ENCODE assay signal across 39 cellular contexts in genomic region chr10:131495224-131495623, GRCh38.
"Had no signal": no experiment of that assay in that cellular context is flagged by ENCODE, and none has a peak within 500 bp of the region (broad histone marks: within the 10 kb centered on the region; RNA-seq: fewer than 3 reads in every experiment).

No MANE protein-coding gene starts in this region.

- H3K27me3 ChIP-seq: adrenal gland, ascending aorta, body of pancreas, brain microvascular endothelial cell, cardiac muscle cell had no signal

- H3K4me1 ChIP-seq: adrenal gland, ascending aorta, body of pancreas, breast epithelium had no signal

- H3K27ac ChIP-seq: adrenal gland, ascending aorta, body of pancreas, brain microvascular endothelial cell, breast epithelium, cardiac muscle cell had no signal

- H3K27ac Mint-ChIP-seq: activated naive CD4-positive, alpha-beta T cell treated with anti-CD3 and anti-CD28 coated beads for 36 hours; activated naive CD4-positive, alpha-beta T cell treated with anti-CD3 and anti-CD28 coated beads, Interleukin-2, amount 10 ng/mL, durations not matched to agents 7 days and 5 days; activated naive CD4-positive, alpha-beta T cell treated with anti-CD3 and anti-CD28 coated beads, Interleukin-2, amount 50 U/mL, for 24 hours; activated naive CD4-positive, alpha-beta T cell treated with anti-CD3 and anti-CD28 coated beads, Interleukin-2, amount 50 U/mL, for 72 hours; activated naive CD8-positive, alpha-beta T cell; activated naive CD8-positive, alpha-beta T cell treated with anti-CD3 and anti-CD28 coated beads for 36 hours; activated naive CD8-positive, alpha-beta T cell treated with anti-CD3 and anti-CD28 coated beads, Interleukin-2, amount 10 ng/mL, durations not matched to agents 7 days and 5 days; activated naive CD8-positive, alpha-beta T cell treated with anti-CD3 and anti-CD28 coated beads, Interleukin-2, amount 50 U/mL, for 24 hours; activated T-cell treated with anti-CD3 and anti-CD28 coated beads, Interleukin-2, amount 50 U/mL, for 24 hours; activated T-cell treated with anti-CD3 and anti-CD28 coated beads, Interleukin-2, amount 50 U/mL, for 72 hours; activated T-helper 1 cell treated with anti-CD3 and anti-CD28 coated beads, Interleukin-12 subunit alpha, Interleukin-12 subunit beta, Interleukin-2, Interleukin-4 antibody, amounts not matched to agents 30 ng/mL and 10 ng/mL and 1 ng/mL, durations not matched to agents 14 hours and 24 hours and 36 hours; activated T-helper 17 cell treated with anti-CD3 and anti-CD28 coated beads, Interleukin-2, amount 50 U/mL, for 72 hours; activated T-helper 2 cell treated with anti-CD3 and anti-CD28 coated beads, Interferon-gamma antibody, Interleukin-2, Interleukin-4, amounts not matched to agents 10 μg/mL and 5 μg/mL and 100 μg/mL, durations not matched to agents 14 hours and 24 hours and 36 hours; brain had no signal

- H3K27me3 Mint-ChIP-seq: activated naive CD4-positive, alpha-beta T cell treated with anti-CD3 and anti-CD28 coated beads, Interleukin-2, amount 10 ng/mL, durations not matched to agents 7 days and 5 days; activated naive CD4-positive, alpha-beta T cell treated with anti-CD3 and anti-CD28 coated beads, Interleukin-2, amount 50 U/mL, for 24 hours; activated naive CD8-positive, alpha-beta T cell treated with anti-CD3 and anti-CD28 coated beads for 36 hours; activated naive CD8-positive, alpha-beta T cell treated with anti-CD3 and anti-CD28 coated beads, Interleukin-2, amount 10 ng/mL, durations not matched to agents 7 days and 5 days; activated T-cell treated with anti-CD3 and anti-CD28 coated beads, Interleukin-2, amount 50 U/mL, for 24 hours; activated T-helper 17 cell treated with anti-CD3 and anti-CD28 coated beads, Interleukin-2, amount 50 U/mL, for 72 hours; central memory CD8-positive, alpha-beta T cell had no signal

- H3K4me3 ChIP-seq: adrenal gland, ascending aorta, body of pancreas, breast epithelium, cardiac muscle cell had no signal

- H3K9me3 Mint-ChIP-seq: activated naive CD4-positive, alpha-beta T cell treated with anti-CD3 and anti-CD28 coated beads for 36 hours; activated naive CD4-positive, alpha-beta T cell treated with anti-CD3 and anti-CD28 coated beads, Interleukin-2, amount 50 U/mL, for 24 hours; activated naive CD8-positive, alpha-beta T cell treated with anti-CD3 and anti-CD28 coated beads for 36 hours; activated naive CD8-positive, alpha-beta T cell treated with anti-CD3 and anti-CD28 coated beads, Interleukin-2, amount 50 U/mL, for 24 hours; activated T-cell treated with anti-CD3 and anti-CD28 coated beads, Interleukin-2, amount 50 U/mL, for 4 hours; activated T-cell treated with anti-CD3 and anti-CD28 coated beads, Interleukin-2, amount 50 U/mL, for 72 hours; activated T-helper 1 cell treated with anti-CD3 and anti-CD28 coated beads, Interleukin-12 subunit alpha, Interleukin-12 subunit beta, Interleukin-2, Interleukin-4 antibody, amounts not matched to agents 30 ng/mL and 10 ng/mL and 1 ng/mL, durations not matched to agents 14 hours and 24 hours and 36 hours; activated T-helper 17 cell treated with anti-CD3 and anti-CD28 coated beads, Interleukin-2, amount 50 U/mL, for 72 hours; activated T-helper 2 cell treated with anti-CD3 and anti-CD28 coated beads, Interferon-gamma antibody, Interleukin-2, Interleukin-4, amounts not matched to agents 10 μg/mL and 5 μg/mL and 100 μg/mL, durations not matched to agents 14 hours and 24 hours and 36 hours had no signal

- H3K4me1 Mint-ChIP-seq: activated naive CD4-positive, alpha-beta T cell treated with anti-CD3 and anti-CD28 coated beads, Interleukin-2, amount 10 ng/mL, durations not matched to agents 7 days and 5 days; activated naive CD4-positive, alpha-beta T cell treated with anti-CD3 and anti-CD28 coated beads, Interleukin-2, amount 50 U/mL, for 24 hours; activated naive CD8-positive, alpha-beta T cell treated with anti-CD3 and anti-CD28 coated beads for 36 hours; activated naive CD8-positive, alpha-beta T cell treated with anti-CD3 and anti-CD28 coated beads, Interleukin-2, amount 10 ng/mL, durations not matched to agents 7 days and 5 days; activated naive CD8-positive, alpha-beta T cell treated with anti-CD3 and anti-CD28 coated beads, Interleukin-2, amount 50 U/mL, for 24 hours; activated T-helper 17 cell treated with anti-CD3 and anti-CD28 coated beads, Interleukin-2, amount 50 U/mL, for 72 hours; central memory CD8-positive, alpha-beta T cell had no signal

- DNase-seq: activated effector memory CD4-positive, alpha-beta T cell treated with anti-CD3 and anti-CD28 coated beads, Interleukin-2, amount 50 U/mL, for 16 hours; activated effector memory CD4-positive, alpha-beta T cell treated with Interleukin-2 at 50 U/mL for 16 hours; activated gamma-delta T cell; activated gamma-delta T cell treated with Interleukin-2 at 50 U/mL for 16 hours; activated naive CD4-positive, alpha-beta T cell; activated naive CD4-positive, alpha-beta T cell treated with anti-CD3 and anti-CD28 coated beads for 36 hours; activated naive CD4-positive, alpha-beta T cell treated with anti-CD3 and anti-CD28 coated beads, Interleukin-2, amount 10 ng/mL, durations not matched to agents 7 days and 5 days; activated naive CD4-positive, alpha-beta T cell treated with anti-CD3 and anti-CD28 coated beads, Interleukin-2, amount 50 U/mL, for 16 hours; activated naive CD4-positive, alpha-beta T cell treated with Interleukin-2 at 50 U/mL for 16 hours; activated naive CD8-positive, alpha-beta T cell treated with anti-CD3 and anti-CD28 coated beads for 36 hours; activated naive CD8-positive, alpha-beta T cell treated with anti-CD3 and anti-CD28 coated beads, Interleukin-2, amount 10 ng/mL, durations not matched to agents 7 days and 5 days; activated naive CD8-positive, alpha-beta T cell treated with anti-CD3 and anti-CD28 coated beads, Interleukin-2, amount 50 U/mL, for 24 hours; activated T-cell treated with anti-CD3 and anti-CD28 coated beads for 4 hours; activated T-cell treated with anti-CD3 and anti-CD28 coated beads, Interleukin-2, amount 50 U/mL, for 1 hour; activated T-cell treated with anti-CD3 and anti-CD28 coated beads, Interleukin-2, amount 50 U/mL, for 24 hours; activated T-cell treated with anti-CD3 and anti-CD28 coated beads, Interleukin-2, amount 50 U/mL, for 4 hours; activated T-cell treated with anti-CD3 and anti-CD28 coated beads, Interleukin-2, amount 50 U/mL, for 48 hours; activated T-cell treated with anti-CD3 and anti-CD28 coated beads, Interleukin-2, amount 50 U/mL, for 72 hours; adrenal gland; amniotic stem cell; amygdala; anterior cingulate cortex; aorta; body of pancreas; brain microvascular endothelial cell; caudate nucleus; central memory CD4-positive, alpha-beta T cell; cerebellar nuclear complex had no signal

- ATAC-seq: activated naive CD4-positive, alpha-beta T cell treated with anti-CD3 and anti-CD28 coated beads, Interleukin-2, amount 50 U/mL, for 72 hours; activated naive CD8-positive, alpha-beta T cell treated with anti-CD3 and anti-CD28 coated beads, Interleukin-2, amount 50 U/mL, for 24 hours; activated T-cell treated with anti-CD3 and anti-CD28 coated beads, Interleukin-2, amount 50 U/mL, for 4 hours; activated T-cell treated with anti-CD3 and anti-CD28 coated beads, Interleukin-2, amount 50 U/mL, for 72 hours; activated T-helper 17 cell treated with anti-CD3 and anti-CD28 coated beads, Interleukin-2, amount 50 U/mL, for 72 hours; body of pancreas had no signal

- H3K9me3 ChIP-seq: adrenal gland, ascending aorta, body of pancreas had no signal

- H3K4me3 Mint-ChIP-seq: activated naive CD4-positive, alpha-beta T cell treated with anti-CD3 and anti-CD28 coated beads for 36 hours; activated naive CD4-positive, alpha-beta T cell treated with anti-CD3 and anti-CD28 coated beads, Interleukin-2, amount 10 ng/mL, durations not matched to agents 7 days and 5 days; activated naive CD4-positive, alpha-beta T cell treated with anti-CD3 and anti-CD28 coated beads, Interleukin-2, amount 50 U/mL, for 24 hours; activated naive CD8-positive, alpha-beta T cell; activated naive CD8-positive, alpha-beta T cell treated with anti-CD3 and anti-CD28 coated beads for 36 hours; activated naive CD8-positive, alpha-beta T cell treated with anti-CD3 and anti-CD28 coated beads, Interleukin-2, amount 10 ng/mL, durations not matched to agents 7 days and 5 days; activated naive CD8-positive, alpha-beta T cell treated with anti-CD3 and anti-CD28 coated beads, Interleukin-2, amount 50 U/mL, for 24 hours; activated T-cell treated with anti-CD3 and anti-CD28 coated beads, Interleukin-2, amount 50 U/mL, for 24 hours; activated T-cell treated with anti-CD3 and anti-CD28 coated beads, Interleukin-2, amount 50 U/mL, for 4 hours; activated T-cell treated with anti-CD3 and anti-CD28 coated beads, Interleukin-2, amount 50 U/mL, for 72 hours; activated T-helper 1 cell treated with anti-CD3 and anti-CD28 coated beads, Interleukin-12 subunit alpha, Interleukin-12 subunit beta, Interleukin-2, Interleukin-4 antibody, amounts not matched to agents 30 ng/mL and 10 ng/mL and 1 ng/mL, durations not matched to agents 14 hours and 24 hours and 36 hours; activated T-helper 17 cell treated with anti-CD3 and anti-CD28 coated beads, Interleukin-2, amount 50 U/mL, for 72 hours; brain; central memory CD8-positive, alpha-beta T cell had no signal

- H3K36me3 ChIP-seq: adrenal gland, ascending aorta, brain microvascular endothelial cell, breast epithelium, cardiac muscle cell had no signal

- H3K36me3 Mint-ChIP-seq: activated naive CD4-positive, alpha-beta T cell treated with anti-CD3 and anti-CD28 coated beads, Interleukin-2, amount 10 ng/mL, durations not matched to agents 7 days and 5 days; activated naive CD4-positive, alpha-beta T cell treated with anti-CD3 and anti-CD28 coated beads, Interleukin-2, amount 50 U/mL, for 24 hours; activated naive CD4-positive, alpha-beta T cell treated with anti-CD3 and anti-CD28 coated beads, Interleukin-2, amount 50 U/mL, for 72 hours; activated naive CD8-positive, alpha-beta T cell; activated naive CD8-positive, alpha-beta T cell treated with anti-CD3 and anti-CD28 coated beads for 36 hours; activated naive CD8-positive, alpha-beta T cell treated with anti-CD3 and anti-CD28 coated beads, Interleukin-2, amount 10 ng/mL, durations not matched to agents 7 days and 5 days; brain had no signal
